ENCODE assay signal across 14 cellular contexts in the genomic region with DNA sequence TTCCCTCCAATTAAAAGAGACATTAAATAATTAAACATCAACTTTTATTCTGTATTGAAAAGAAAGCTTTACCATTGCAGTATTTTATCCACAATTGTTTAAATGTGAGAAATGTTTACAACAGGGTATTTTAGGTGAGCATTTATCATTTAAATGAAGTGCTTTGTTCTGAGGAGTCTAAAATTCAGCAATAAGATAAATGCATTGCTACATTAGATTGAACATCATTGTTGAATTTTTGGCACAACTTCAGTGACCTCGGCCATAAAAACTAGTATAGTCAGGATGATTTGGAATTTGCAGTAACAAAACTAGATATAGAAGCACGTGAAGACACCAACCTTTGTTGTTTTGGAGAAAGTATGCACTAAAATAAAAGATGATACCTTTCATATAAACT.
DNase-seq lines count a peak whose midpoint lies in the region; ATAC-seq and TF ChIP-seq lines count a peak whose summit lies in the region.
"Had no signal": no experiment of that assay in that cellular context is flagged by ENCODE, and none has a peak within 500 bp of the region (broad histone marks: within the 10 kb centered on the region; RNA-seq: fewer than 3 reads in every experiment).

No MANE protein-coding gene starts in this region.

- peak overlapping the region; percentile 69 for H3K4me3 ChIP-seq in fibroblast of pulmonary artery (replicated peaks; ENCODE audit: low read depth, low read length)
- H3K4me3 ChIP-seq in skeletal muscle satellite cell (ENCODE audit: low read length), result no peak overlapping the region

- TF ChIP-seq CTCF in fibroblast of pulmonary artery (IDR thresholded peaks at IDR 0.05; ENCODE audit: low read length, missing control alignments), result no peak

- peaks cover 42% of the 10 kb centered on the region for H3K4me1 ChIP-seq in skeletal muscle satellite cell (ENCODE audit: control insufficient read depth, insufficient read depth, low read length)
- H3K4me1 ChIP-seq: Caco-2 had no signal

- H3K27me3 ChIP-seq in skeletal muscle satellite cell (ENCODE audit: control insufficient read depth, insufficient read depth, low read length), result no peaks in the 10 kb centered on the region

- peak overlapping the region; percentile 55 for H3K27ac ChIP-seq in angular gyrus (ENCODE audit: low read depth, low read length)

- no peak for ATAC-seq in HG03196 (IDR thresholded peaks at IDR 0.05; ENCODE audit: unreplicated experiment)

- peak overlapping the region; percentile 77 for H3K4me2 ChIP-seq in skeletal muscle satellite cell (ENCODE audit: low read length)

- DNase-seq in DMS 273 (lab: John Stamatoyannopoulos, UW; ENCODE audit: unreplicated experiment) (peak; percentile 5), DMS 273 treated with DMSO at 0.1 percent for 48 hours (lab: John Stamatoyannopoulos, UW) (no peak), fibroblast of pulmonary artery (ENCODE audit: low read depth) (peak; percentile 49), SHP77 (lab: John Stamatoyannopoulos, UW) (no peak), GDM1 (lab: John Stamatoyannopoulos, UW) (no peak)
- DNase-seq: 8988T, activated B cell treated with CpG ODN at 0.5 μM for 24 hours, Caco-2, foreskin melanocyte, H7, substantia nigra had no signal

- H3K9me3 ChIP-seq in skeletal muscle satellite cell (replicated peaks; ENCODE audit: low read length), result no peaks in the 10 kb centered on the region
- H3K9me3 ChIP-seq: Caco-2 had no signal

- no peaks in the 10 kb centered on the region for H3K36me3 ChIP-seq in skeletal muscle satellite cell (ENCODE audit: insufficient read depth, low read length)

- H3K9ac ChIP-seq in skeletal muscle satellite cell (ENCODE audit: low read depth, low read length), result no peak overlapping the region

Comparison
In these comparisons a context has a peak if more than half of its experiments do, and no peak if none do; other contexts are left out.
1. DNase-seq: peak in DMS 273 (single experiment) and fibroblast of pulmonary artery (single experiment); none in DMS 273 treated with DMSO at 0.1 percent for 48 hours (single experiment), SHP77 (0 of 2) and GDM1 (single experiment).